ENCODE assay signal across 11 cellular contexts in genomic region chr4:127870688-127871087, GRCh38. TPM values are rescaled to one million over a fixed set of nuclear protein-coding genes. Genes with fewer than 3 reads are reported as not detected.
DNase-seq lines count a peak whose midpoint lies in the region; ATAC-seq, FAIRE-seq and TF ChIP-seq lines count a peak whose summit lies in the region.
"Had no signal": no experiment of that assay in that cellular context is flagged by ENCODE, and none has a peak within 500 bp of the region (broad histone marks: within the 10 kb centered on the region; RNA-seq: fewer than 3 reads in every experiment).

No MANE protein-coding gene starts in this region.

- peak; percentile 87 for FAIRE-seq in HTR-8/SVneo (lab: Jason Lieb, UNC)

- H3K36me3 ChIP-seq in left lung = no peaks in the 10 kb centered on the region

- ATAC-seq in left lung = peak; percentile 98

- DNase-seq in AG08395 (ENCODE audit: low spot score) (peak; percentile 70), HTR-8/SVneo (ENCODE audit: insufficient read length, low spot score) (no peak), chondrocyte (ENCODE audit: low spot score) (no peak), left lung (peak in 1 of 2 donors; percentile 64), DMS153 (lab: John Stamatoyannopoulos, UW) (no peak), germinal center (ENCODE audit: low spot score) (no peak), SKM-1 treated with dmso at 0.1 percent for 144 hours (lab: John Stamatoyannopoulos, UW; ENCODE audit: unreplicated experiment) (no peak)
- no peak for DNase-seq in NK-92 treated with Interleukin-12 subunit alpha and Interleukin-12 subunit beta, amount 100 ng/mL, for 24 hours (lab: John Stamatoyannopoulos, UW)
- DNase-seq: activated gamma-delta T cell treated with Interleukin-2 at 50 U/mL for 16 hours had no signal

- no peaks in the 10 kb centered on the region for H3K27me3 ChIP-seq in left lung

- peaks cover 4% of the 10 kb centered on the region for H3K9me3 Mint-ChIP-seq in chondrocyte (ENCODE audit: low read depth)

- peak overlapping the region; percentile 33 to 65 for H3K27ac ChIP-seq in left lung
- H3K27ac ChIP-seq: C4-2B, VCaP had no signal

- intact Hi-C loops in left lung (cut with DNase I) = no loop called here

- no peak for TF ChIP-seq CTCF in chondrocyte (IDR thresholded peaks at IDR 0.05)
- no peak for TF ChIP-seq CTCF in left lung (IDR thresholded peaks at IDR 0.05)

- no peaks in the 10 kb centered on the region for H3K27me3 Mint-ChIP-seq in chondrocyte (ENCODE audit: low read depth)

- H3K4me1 Mint-ChIP-seq in chondrocyte (ENCODE audit: low read depth) = peaks cover 23% of the 10 kb centered on the region

- H3K9me3 ChIP-seq in left lung = no peaks in the 10 kb centered on the region

- peak overlapping the region; percentile 39 for H3K4me3 Mint-ChIP-seq in chondrocyte (ENCODE audit: unreplicated experiment)

- H3K36me3 Mint-ChIP-seq in chondrocyte (ENCODE audit: low read depth) = no peaks in the 10 kb centered on the region

- peaks cover 3 to 12% of the 10 kb centered on the region in 2 donors for H3K4me1 ChIP-seq in left lung

- no peak overlapping the region for H3K4me3 ChIP-seq in left lung

- peak overlapping the region; percentile 76 for H3K27ac Mint-ChIP-seq in chondrocyte (ENCODE audit: unreplicated experiment)

RNA-seq across cellular contexts. Expression of gene PLK4, which starts 10.0 kb away (rescaled TPM):
- total RNA-seq in chondrocyte (3.1 to 6.8 TPM (median 3.1 TPM) in 3 replicates), left lung (1 to 10 TPM; 4.7 to 5.8 TPM)
